ENCODE assay signal across 18 cellular contexts in the genomic region with DNA sequence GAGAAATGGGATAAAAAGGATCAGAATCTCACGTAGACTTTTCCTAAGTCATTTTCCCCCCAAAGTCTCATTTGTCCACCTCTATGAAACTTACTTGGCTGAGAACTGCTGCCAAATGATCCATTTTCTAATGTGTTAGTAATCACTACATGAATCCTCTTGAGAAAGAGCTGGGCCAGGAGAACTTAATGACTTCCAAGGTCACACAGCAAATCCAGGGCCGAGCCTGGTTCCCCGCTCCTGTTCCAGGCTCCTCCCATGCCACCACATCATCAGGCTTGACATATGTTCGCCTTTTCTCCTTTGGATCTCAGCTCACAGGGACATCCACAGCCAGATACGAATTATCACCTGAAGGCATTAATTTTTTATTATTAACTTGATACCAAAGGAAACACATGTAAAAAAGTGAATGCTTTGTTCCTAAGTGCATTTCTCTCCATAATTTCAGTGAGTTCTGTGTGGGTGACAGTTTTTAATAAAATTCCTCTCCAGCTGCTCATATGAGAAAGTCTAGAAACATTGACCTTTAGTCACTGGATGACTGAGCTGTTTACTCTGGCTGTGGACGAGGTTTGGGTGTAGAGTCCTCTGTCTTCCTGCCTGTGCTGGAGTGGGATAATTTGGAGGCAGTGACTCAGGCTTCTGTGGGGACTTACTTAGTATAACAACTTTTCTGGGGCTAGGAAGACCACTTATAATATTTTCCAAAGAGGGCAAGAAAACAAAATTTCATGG.
DNase-seq lines count a peak whose midpoint lies in the region; ATAC-seq and TF ChIP-seq lines count a peak whose summit lies in the region.
"Had no signal": no experiment of that assay in that cellular context is flagged by ENCODE, and none has a peak within 500 bp of the region (broad histone marks: within the 10 kb centered on the region; RNA-seq: fewer than 3 reads in every experiment).

No MANE protein-coding gene starts in this region.

- no peak overlapping the region for H3K9ac ChIP-seq in SK-N-SH

- 7% methylated on average over 6 of the region's 6 CpGs for WGBS in SK-N-SH (ENCODE audit: low lambda C conversion rate)

- POLR2A ChIA-PET in SK-N-SH (lab: Yijun Ruan, JAX), result no interaction called here

- H3K4me1 Mint-ChIP-seq in Calu3 (ENCODE audit: low read depth, unreplicated experiment) (no peaks in the 10 kb centered on the region), HFFc6 (ENCODE audit: low read depth) (no peaks in the 10 kb centered on the region)
- H3K4me1 Mint-ChIP-seq: immature natural killer cell had no signal

- no peak for TF ChIP-seq CTCF in AG09309 (IDR thresholded peaks at IDR 0.05; ENCODE audit: control insufficient read depth, insufficient read depth, low read depth, low read length, missing control alignments)
- no peak for TF ChIP-seq CTCF in ascending aorta (IDR thresholded peaks at IDR 0.05)
- TF ChIP-seq CTCF in Calu3 (IDR thresholded peaks at IDR 0.05; ENCODE audit: unreplicated experiment), result no peak
- TF ChIP-seq CTCF in SK-N-SH (IDR thresholded peaks at IDR 0.05), result no peak
- TF ChIP-seq CTCF in HFFc6 (IDR thresholded peaks at IDR 0.05), result no peak

- H3K9me3 ChIP-seq in ascending aorta, result no peaks in the 10 kb centered on the region
- no peaks in the 10 kb centered on the region for H3K9me3 ChIP-seq in SK-N-SH
- H3K9me3 ChIP-seq: ovary, SJSA1, thyroid gland had no signal

- no peaks in the 10 kb centered on the region for H3K36me3 Mint-ChIP-seq in Calu3 (ENCODE audit: insufficient read depth, unreplicated experiment)
- 0 out of 2 replicates have a peak, but pooled peaks cover 4% of the 10 kb centered on the region for H3K36me3 Mint-ChIP-seq in HFFc6 (ENCODE audit: low read depth)
- H3K36me3 Mint-ChIP-seq: immature natural killer cell had no signal

- intact Hi-C loops in ascending aorta (cut with DNase I), result no loop called here
- intact Hi-C loops in left cardiac atrium (cut with DNase I), result no loop called here
- intact Hi-C loops in sciatic nerve (cut with DNase I), result no loop called here
- intact Hi-C loops in Calu3 (cut with micrococcal nuclease; ENCODE audit: unreplicated experiment), result no loop called here

- no peaks in the 10 kb centered on the region for H3K4me1 ChIP-seq in ascending aorta
- no peaks in the 10 kb centered on the region for H3K4me1 ChIP-seq in SK-N-SH (ENCODE audit: control insufficient read depth in 1 of 2, insufficient read depth in 2 of 2, low read depth in 1 of 2, low read length in 1 of 2)
- H3K4me1 ChIP-seq: SJSA1, thyroid gland had no signal

- CTCF ChIA-PET in Calu3 (lab: Charles Lee) (no interaction called here), SK-N-SH (lab: Yijun Ruan, JAX) (no interaction called here)

- no peaks in the 10 kb centered on the region for H3K79me2 ChIP-seq in SK-N-SH (ENCODE audit: insufficient read depth)

- ATAC-seq in left cardiac atrium, result peak; percentile 61 to 98
- ATAC-seq in sciatic nerve, result peak; percentile 96
- ATAC-seq in HG03135 (IDR thresholded peaks at IDR 0.05; ENCODE audit: unreplicated experiment), result no peak

- peak overlapping the region; percentile 53 to 67 for H3K27ac ChIP-seq in ascending aorta
- H3K27ac ChIP-seq in SK-N-SH (ENCODE audit: low read depth in 2 of 2, low read length in 1 of 2), result no peak overlapping the region
- H3K27ac ChIP-seq: ovary, SJSA1, thyroid gland had no signal

- no peaks in the 10 kb centered on the region for H3K36me3 ChIP-seq in ascending aorta
- H3K36me3 ChIP-seq in SK-N-SH (replicated peaks in 1 of 2; ENCODE audit: control insufficient read depth in 1 of 2, insufficient read depth in 2 of 2, low read length in 1 of 2), result no peaks in the 10 kb centered on the region
- H3K36me3 ChIP-seq: ovary, SJSA1, thyroid gland had no signal

- TF ChIP-seq EP300 in SK-N-SH (IDR thresholded peaks at IDR 0.05; ENCODE audit: borderline replicate concordance in 1 of 2, low read depth in 1 of 2, low read length in 1 of 2), result no peak

- H3K27me3 ChIP-seq in ascending aorta (no peaks in the 10 kb centered on the region), SK-N-SH (ENCODE audit: insufficient read depth) (no peaks in the 10 kb centered on the region)
- H3K27me3 ChIP-seq: ovary, SJSA1, thyroid gland had no signal

- no peaks in the 10 kb centered on the region for H3K9me2 ChIP-seq in SK-N-SH

- no TSS peak for BruUV-seq in Calu3 (replicated peaks; lab: Mats Ljungman, UMichigan)

- H3K4me3 ChIP-seq in AG09309 (ENCODE audit: control insufficient read depth, low read depth, low read length) (no peak overlapping the region), ascending aorta (no peak overlapping the region), SK-N-SH (ENCODE audit: low read depth in 2 of 2, low read length in 1 of 2) (no peak overlapping the region)
- H3K4me3 ChIP-seq: ovary, SJSA1, thyroid gland had no signal

- no peak overlapping the region for H3K4me2 ChIP-seq in SK-N-SH

- DNase-seq in AG09309 (ENCODE audit: low read depth), result peak; percentile 51
- no peak for DNase-seq in ascending aorta (ENCODE audit: low spot score in 2 of 2)
- DNase-seq in left cardiac atrium, result peak; percentile 35
- no peak for DNase-seq in sciatic nerve (ENCODE audit: low spot score)
- DNase-seq in Calu3, result no peak
- DNase-seq in SK-N-SH, result no peak
- no peak for DNase-seq in HFFc6
- DNase-seq: activated CD4-positive, alpha-beta T cell treated with anti-CD3 and anti-CD28 coated beads, Interleukin-2, amount 50 U/mL, for 4 hours; amniotic stem cell; GF-D8; immature natural killer cell; Kasumi-1; NCI-H226; ovary; thyroid gland had no signal

- H3K27ac Mint-ChIP-seq in Calu3 (ENCODE audit: unreplicated experiment) (no peak overlapping the region), HFFc6 (no peak overlapping the region)
- H3K27ac Mint-ChIP-seq: activated T-helper 1 cell treated with anti-CD3 and anti-CD28 coated beads, Interleukin-12 subunit alpha, Interleukin-12 subunit beta, Interleukin-2, Interleukin-4 antibody, amounts not matched to agents 30 ng/mL and 10 ng/mL and 1 ng/mL, durations not matched to agents 14 hours and 24 hours and 36 hours had no signal

- no peaks in the 10 kb centered on the region for H3K27me3 Mint-ChIP-seq in Calu3 (ENCODE audit: unreplicated experiment)
- H3K27me3 Mint-ChIP-seq in HFFc6 (ENCODE audit: insufficient read depth), result no peaks in the 10 kb centered on the region

- H3K4me3 Mint-ChIP-seq in Calu3 (ENCODE audit: low read depth, unreplicated experiment), result no peak overlapping the region
- no peak overlapping the region for H3K4me3 Mint-ChIP-seq in HFFc6
- H3K4me3 Mint-ChIP-seq: activated T-helper 1 cell treated with anti-CD3 and anti-CD28 coated beads, Interleukin-12 subunit alpha, Interleukin-12 subunit beta, Interleukin-2, Interleukin-4 antibody, amounts not matched to agents 30 ng/mL and 10 ng/mL and 1 ng/mL, durations not matched to agents 14 hours and 24 hours and 36 hours; immature natural killer cell had no signal

- H3F3A ChIP-seq in SK-N-SH (replicated peaks; ENCODE audit: insufficient read depth), result no peaks in the 10 kb centered on the region

- no peak for TF ChIP-seq RAD21 in SK-N-SH (IDR thresholded peaks at IDR 0.05; ENCODE audit: low read length)

- H2AFZ ChIP-seq in SK-N-SH (ENCODE audit: low read depth), result no peak overlapping the region

- peaks cover 7% of the 10 kb centered on the region for H3K9me3 Mint-ChIP-seq in Calu3 (ENCODE audit: low read depth, unreplicated experiment)
- peaks cover 69% of the 10 kb centered on the region for H3K9me3 Mint-ChIP-seq in HFFc6

- no peaks in the 10 kb centered on the region for H4K20me1 ChIP-seq in SK-N-SH (ENCODE audit: insufficient read depth)

TF ChIP-seq in SK-N-SH, 30 proteins besides CTCF, POLR2A, EP300 and RAD21:
- TF ChIP-seq JUND (IDR thresholded peaks at IDR 0.05) (no peak), NRF1 (IDR thresholded peaks at IDR 0.05; ENCODE audit: low read depth, low read length) (no peak), ZBTB33 (IDR thresholded peaks at IDR 0.05; ENCODE audit: borderline replicate concordance, low read depth) (no peak), MEF2A (IDR thresholded peaks at IDR 0.05; ENCODE audit: borderline replicate concordance, low read depth) (no peak), TAF1 (IDR thresholded peaks at IDR 0.05; ENCODE audit: borderline replicate concordance, low read depth, low read length) (no peak), FOXM1 (IDR thresholded peaks at IDR 0.05; ENCODE audit: low read depth) (no peak)
TF ChIP-seq in SK-N-SH: peak in this region for 0.

Comparison
In these comparisons a context has a peak if more than half of its experiments do, and no peak if none do; other contexts are left out.
1. DNase-seq: peak in AG09309 (single experiment) and left cardiac atrium (single experiment); none in ascending aorta (0 of 2), sciatic nerve (single experiment), Calu3 (single experiment), SK-N-SH (single experiment) and HFFc6 (single experiment).
2. H3K27ac ChIP-seq: peak in ascending aorta (2 of 2); none in SK-N-SH (0 of 2).